1 cellular context compared by ENCODE assay signal in genomic region chr19:39335168-39335567, GRCh38.
TF ChIP-seq lines count a peak whose summit lies in the region.

No MANE protein-coding gene starts in this region.

TF ChIP-seq in K562, 482 proteins besides CTCF, POLR2A, EP300 and RAD21 (continued from another document and continues in another):
- TF ChIP-seq MGA (IDR thresholded peaks at IDR 0.05) (no peak), ATF3 (IDR thresholded peaks at IDR 0.05) (no peak), ATF3 (CRISPR knock-in tag; conservative IDR thresholded peaks at IDR 0.05) (no peak), ZBTB11 (CRISPR knock-in tag; IDR thresholded peaks at IDR 0.05) (no peak), CTBP1 (IDR thresholded peaks at IDR 0.05; ENCODE audit: borderline replicate concordance) (peak; percentile 17; the same call in 1 of the 2 replicates), ETV5 (CRISPR knock-in tag; IDR thresholded peaks at IDR 0.05; ENCODE audit: low read depth) (no peak), ZNF212 (CRISPR knock-in tag; IDR thresholded peaks at IDR 0.05) (no peak), ZBTB7A (IDR thresholded peaks at IDR 0.05; ENCODE audit: borderline replicate concordance, control insufficient read depth, low read depth, low read length) (no peak), SAP30 (IDR thresholded peaks at IDR 0.05; ENCODE audit: borderline replicate concordance, insufficient read depth, low read depth, low read length, poor library complexity, severe bottlenecking) (no peak), TFAP4 (CRISPR knock-in tag; IDR thresholded peaks at IDR 0.05; ENCODE audit: borderline replicate concordance) (no peak), ZNF175 (CRISPR knock-in tag; IDR thresholded peaks at IDR 0.05; ENCODE audit: low read depth) (no peak), KDM1A (IDR thresholded peaks at IDR 0.05) (peak in 1 of 2 experiments; percentile 5; a peak in 1 of 4 replicates), THRAP3 (IDR thresholded peaks at IDR 0.05; ENCODE audit: borderline replicate concordance) (no peak), YY1 (IDR thresholded peaks at IDR 0.05; ENCODE audit: borderline replicate concordance in 1 of 3, control insufficient read depth in 1 of 3, extremely low read depth in 1 of 3, insufficient read depth in 3 of 3, insufficient read length in 1 of 3, insufficient replicate concordance in 2 of 3, low read depth in 1 of 3, low read length in 2 of 3) (peak in 1 of 3 experiments; percentile 51), ZNF318 (IDR thresholded peaks at IDR 0.05; ENCODE audit: borderline replicate concordance in 1 of 2, low read depth in 1 of 2) (no peak), SNRNP70 (optimal IDR thresholded peaks at IDR 0.05; ENCODE audit: low read depth, low read length) (no peak), PCBP1 (IDR thresholded peaks at IDR 0.05; ENCODE audit: low read depth, low read length, poor library complexity, severe bottlenecking) (no peak), RFX7 (CRISPR knock-in tag; IDR thresholded peaks at IDR 0.05) (no peak), RBFOX2 (IDR thresholded peaks at IDR 0.05; ENCODE audit: low read depth, low read length) (no peak), ARID1B (IDR thresholded peaks at IDR 0.05) (peak; percentile 60), HDAC6 (IDR thresholded peaks at IDR 0.05; ENCODE audit: low read depth, low read length) (no peak), ZNF77 (CRISPR knock-in tag; IDR thresholded peaks at IDR 0.05) (no peak), HMGXB4 (CRISPR knock-in tag; IDR thresholded peaks at IDR 0.05) (no peak), LCOR (CRISPR knock-in tag; IDR thresholded peaks at IDR 0.05) (no peak), TAF9B (IDR thresholded peaks at IDR 0.05; ENCODE audit: partially characterized antibody) (no peak)
